ENCODE assay signal across 28 cellular contexts in the genomic region with DNA sequence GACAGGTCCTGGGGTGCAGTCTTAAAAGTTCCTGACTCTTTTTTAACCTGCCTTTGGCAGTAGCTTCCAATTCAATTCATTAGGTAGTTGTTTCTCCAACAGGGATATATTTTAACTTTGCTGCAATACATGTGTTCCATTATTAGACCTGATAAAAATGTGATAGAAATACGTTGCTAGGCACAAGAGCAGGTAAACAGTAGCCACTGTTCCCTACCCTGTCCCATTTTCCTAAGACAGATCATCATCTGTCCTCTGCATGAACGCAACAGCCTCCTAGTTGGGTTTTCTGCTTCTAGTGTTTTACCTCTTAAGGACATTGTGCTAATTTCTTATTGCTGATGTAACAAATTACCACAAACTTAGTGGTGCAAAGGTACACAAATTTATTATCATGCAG.
"Had no signal": no experiment of that assay in that cellular context is flagged by ENCODE, and none has a peak within 500 bp of the region (broad histone marks: within the 10 kb centered on the region; RNA-seq: fewer than 3 reads in every experiment).

No MANE protein-coding gene starts in this region.

- ATAC-seq: activated CD4-positive, CD25-positive, alpha-beta regulatory T cell treated with anti-CD3 and anti-CD28 coated beads, Interleukin-2, amount 50 U/mL, for 24 hours; activated CD8-positive, alpha-beta T cell treated with anti-CD3 and anti-CD28 coated beads for 36 hours; activated T-cell treated with anti-CD3 and anti-CD28 coated beads, Interleukin-2, amount 50 U/mL, for 4 hours; activated T-helper 17 cell treated with anti-CD3 and anti-CD28 coated beads, Interleukin-2, amount 50 U/mL, for 72 hours; body of pancreas; esophagus mucosa; T-helper 17 cell had no signal

- FAIRE-seq: frontal cortex had no signal

- H3K4me1 ChIP-seq: body of pancreas, colonic mucosa had no signal

- H3K36me3 ChIP-seq: colonic mucosa, WERI-Rb-1 had no signal

- H3K9me3 ChIP-seq: body of pancreas, colonic mucosa had no signal

- H3K4me3 ChIP-seq: body of pancreas, colonic mucosa had no signal

- DNase-seq: activated B cell treated with CpG ODN at 0.5 μM for 24 hours; activated CD4-positive, alpha-beta T cell treated with anti-CD3 and anti-CD28 coated beads for 48 hours; activated CD4-positive, alpha-beta T cell treated with anti-CD3 and anti-CD28 coated beads, Interleukin-2, amount 50 U/mL, for 1 hour; activated CD4-positive, alpha-beta T cell treated with anti-CD3 and anti-CD28 coated beads, Interleukin-2, amount 50 U/mL, for 48 hours; activated CD8-positive, alpha-beta memory T cell treated with anti-CD3 and anti-CD28 coated beads for 24 hours; activated CD8-positive, alpha-beta T cell treated with anti-CD3 and anti-CD28 coated beads for 36 hours; activated effector memory CD4-positive, alpha-beta T cell treated with Interleukin-2 at 50 U/mL for 16 hours; activated gamma-delta T cell treated with Interleukin-2 at 50 U/mL for 16 hours; activated naive CD4-positive, alpha-beta T cell treated with anti-CD3 and anti-CD28 coated beads, Interleukin-2, amount 50 U/mL, for 16 hours; activated naive CD4-positive, alpha-beta T cell treated with Interleukin-2 at 50 U/mL for 16 hours; activated T-cell treated with anti-CD3 and anti-CD28 coated beads, Interleukin-2, amount 50 U/mL, for 4 hours; amygdala; aorta; body of pancreas; central memory CD4-positive, alpha-beta T cell; cerebellar nuclear complex; colonic mucosa; effector CD8-positive, alpha-beta T cell; endodermal cell; foreskin fibroblast; T-helper 1 cell; T-helper 17 cell; T1000; WERI-Rb-1 had no signal

- H3K27ac ChIP-seq: body of pancreas, colonic mucosa, WERI-Rb-1 had no signal

- H3K27me3 ChIP-seq: body of pancreas, colonic mucosa had no signal
